In the genomic region with DNA sequence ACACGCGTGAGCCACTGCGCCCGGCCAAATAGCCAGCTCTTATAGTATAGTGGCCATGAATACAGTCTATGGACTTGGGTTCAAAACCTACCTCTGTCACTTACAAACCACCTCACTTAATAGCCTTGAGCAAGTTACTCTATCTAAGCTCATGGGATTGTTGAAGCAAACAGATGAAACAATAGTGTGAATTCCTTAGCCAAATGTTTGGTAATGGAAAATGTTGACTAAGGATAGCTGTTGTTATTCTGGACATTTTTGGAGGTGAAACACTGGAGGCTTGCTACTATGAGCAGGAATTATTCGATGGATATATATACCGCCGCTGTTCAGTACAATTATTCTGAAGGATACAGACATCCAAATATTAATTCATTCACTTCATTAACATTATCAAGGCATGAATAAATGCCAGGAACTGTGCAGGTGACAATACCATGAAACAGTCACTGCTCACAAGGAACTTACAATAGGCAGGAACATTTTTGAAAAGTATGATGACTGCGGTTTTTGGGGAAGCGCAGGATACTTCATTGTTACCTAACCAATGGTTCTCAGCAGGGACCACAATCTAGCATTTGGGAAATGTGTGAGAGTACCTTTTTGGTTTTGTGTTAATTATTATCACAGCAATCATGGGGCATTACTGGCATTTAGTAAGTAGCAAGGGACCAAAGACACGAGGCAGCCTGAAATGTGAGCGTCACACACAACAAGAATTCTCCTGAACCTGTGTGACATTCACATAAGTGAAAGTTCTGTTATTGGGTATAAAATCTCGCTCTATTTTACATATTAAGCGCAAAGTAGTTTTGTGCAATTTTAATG, we compare ENCODE assay signal across 21 cellular contexts. TPM values are rescaled to one million over a fixed set of nuclear protein-coding genes. Genes with fewer than 3 reads are reported as not detected.
DNase-seq lines count a peak whose midpoint lies in the region; ATAC-seq and TF ChIP-seq lines count a peak whose summit lies in the region.
"Had no signal": no experiment of that assay in that cellular context is flagged by ENCODE, and none has a peak within 500 bp of the region (broad histone marks: within the 10 kb centered on the region; RNA-seq: fewer than 3 reads in every experiment).

No MANE protein-coding gene starts in this region.

- TF ChIP-seq CTCF in PC-3 (conservative IDR thresholded peaks at IDR 0.05; ENCODE audit: low read depth, low read length) (no peak), osteocyte (IDR thresholded peaks at IDR 0.05) (no peak), lower lobe of right lung (IDR thresholded peaks at IDR 0.05) (no peak)

- H3K36me3 ChIP-seq in GM23248 (ENCODE audit: low read depth), result no peaks in the 10 kb centered on the region
- no peaks in the 10 kb centered on the region for H3K36me3 ChIP-seq in PC-3 (ENCODE audit: low read depth, low read length)
- no peaks in the 10 kb centered on the region for H3K36me3 ChIP-seq in lower lobe of right lung
- H3K36me3 ChIP-seq: adrenal gland, sigmoid colon had no signal

- H3K9me2 ChIP-seq in GM23248 (ENCODE audit: insufficient read depth), result no peaks in the 10 kb centered on the region
- no peaks in the 10 kb centered on the region for H3K9me2 ChIP-seq in PC-3 (replicated peaks; ENCODE audit: low read length)

- ATAC-seq in PC-3 (no peak), lower lobe of right lung (no peak), GM21423 (IDR thresholded peaks at IDR 0.05; ENCODE audit: unreplicated experiment) (no peak)
- ATAC-seq: stimulated activated memory B cell treated with anti-CD40 and anti-IgM and Interleukin-4, amounts not matched to agents 10 μg/mL and 1 μg/mL and 100 μg/mL, for 72 hours had no signal

- H3K4me1 ChIP-seq in GM23248 (ENCODE audit: insufficient read depth) (peaks cover 54% of the 10 kb centered on the region), PC-3 (ENCODE audit: insufficient read depth, low read length) (peaks cover 32% of the 10 kb centered on the region), lower lobe of right lung (peaks cover 24% of the 10 kb centered on the region)
- H3K4me1 ChIP-seq: testis had no signal

- H3K79me2 ChIP-seq in GM23248 (ENCODE audit: insufficient read depth) (no peaks in the 10 kb centered on the region), PC-3 (ENCODE audit: low read length) (no peaks in the 10 kb centered on the region)

- no peak overlapping the region for H3K4me3 ChIP-seq in GM23248
- no peak overlapping the region for H3K4me3 ChIP-seq in PC-3 (ENCODE audit: low read length)
- H3K4me3 ChIP-seq in lower lobe of right lung, result no peak overlapping the region
- H3K4me3 ChIP-seq: adrenal gland, sigmoid colon, testis had no signal

- H3K27ac Mint-ChIP-seq in osteocyte (ENCODE audit: unreplicated experiment), result peak overlapping the region; percentile 98
- H3K27ac Mint-ChIP-seq: stimulated activated memory B cell treated with anti-CD40 and anti-IgM and Interleukin-4, amounts not matched to agents 10 μg/mL and 1 μg/mL and 100 μg/mL, for 72 hours had no signal

- POLR2A ChIA-PET in PC-3 (lab: Charles Lee; ENCODE audit: unreplicated experiment), result interaction anchor here (0.7 kb wide), 1 partner anchor 71 kb away, joined by 29 read pairs; no protein-coding TSS in a partner anchor

- H3K4me3 Mint-ChIP-seq in osteocyte (ENCODE audit: unreplicated experiment), result no peak overlapping the region
- H3K4me3 Mint-ChIP-seq: neural crest cell; stimulated activated memory B cell treated with anti-CD40 and anti-IgM and Interleukin-4, amounts not matched to agents 10 μg/mL and 1 μg/mL and 100 μg/mL, for 72 hours had no signal

- H3K27me3 Mint-ChIP-seq in osteocyte (ENCODE audit: unreplicated experiment), result no peaks in the 10 kb centered on the region
- H3K27me3 Mint-ChIP-seq: stimulated activated memory B cell treated with anti-CD40 and anti-IgM and Interleukin-4, amounts not matched to agents 10 μg/mL and 1 μg/mL and 100 μg/mL, for 72 hours had no signal

- H3K9ac ChIP-seq in GM23248 (peak overlapping the region; percentile 68; the same call in 1 of the 2 replicates), PC-3 (ENCODE audit: low read length) (no peak overlapping the region)

- no peaks in the 10 kb centered on the region for H3K9me3 ChIP-seq in GM23248 (ENCODE audit: low read depth)
- no peaks in the 10 kb centered on the region for H3K9me3 ChIP-seq in PC-3 (ENCODE audit: low read length)
- no peaks in the 10 kb centered on the region for H3K9me3 ChIP-seq in lower lobe of right lung
- H3K9me3 ChIP-seq: adrenal gland, sigmoid colon, testis had no signal

- intact Hi-C loops in PC-3 (cut with micrococcal nuclease), result loop anchor here (10.0 kb wide), 2 partner anchors 101 to 109 kb away; no protein-coding TSS in a partner anchor
- intact Hi-C loops in lower lobe of right lung (cut with DNase I), result no loop called here

- WGBS in GM23248 (ENCODE audit: low coverage in 1 of 2, low lambda C conversion rate in 2 of 2, missing lambda C conversion rate in 2 of 2), 2 experiments, result 80 to 83% methylated on average over 13 of the region's 13 CpGs

- H3K27me3 ChIP-seq in GM23248 (replicated peaks; ENCODE audit: insufficient read depth), result no peaks in the 10 kb centered on the region
- H3K27me3 ChIP-seq in PC-3 (ENCODE audit: low read length), result no peaks in the 10 kb centered on the region
- H3K27me3 ChIP-seq in lower lobe of right lung (ENCODE audit: low read depth), result no peaks in the 10 kb centered on the region
- H3K27me3 ChIP-seq: adrenal gland, sigmoid colon, testis had no signal

- peak overlapping the region; percentile 72 for H3K4me2 ChIP-seq in GM23248 (ENCODE audit: unreplicated experiment)
- peak overlapping the region; percentile 48 for H3K4me2 ChIP-seq in PC-3 (ENCODE audit: low read length)

- H3K36me3 Mint-ChIP-seq in osteocyte (ENCODE audit: unreplicated experiment), result peaks cover 1% of the 10 kb centered on the region

- peak overlapping the region; percentile 98 for H3K27ac ChIP-seq in GM23248
- peak overlapping the region; percentile 70 for H3K27ac ChIP-seq in PC-3 (ENCODE audit: low read length)
- no peak overlapping the region for H3K27ac ChIP-seq in lower lobe of right lung
- H3K27ac ChIP-seq: adrenal gland, testis had no signal

- no peak overlapping the region for H2AFZ ChIP-seq in GM23248
- no peak overlapping the region for H2AFZ ChIP-seq in PC-3 (ENCODE audit: low read length)

- in situ Hi-C loops in GM23248 (cut with MboI), result no loop called here

- peaks cover under 1% of the 10 kb centered on the region for H3K9me3 Mint-ChIP-seq in osteocyte (ENCODE audit: unreplicated experiment)
- H3K9me3 Mint-ChIP-seq: stimulated activated memory B cell treated with anti-CD40 and anti-IgM and Interleukin-4, amounts not matched to agents 10 μg/mL and 1 μg/mL and 100 μg/mL, for 72 hours had no signal

- H4K20me1 ChIP-seq in GM23248 (ENCODE audit: insufficient read depth) (no peaks in the 10 kb centered on the region), PC-3 (ENCODE audit: low read length) (no peaks in the 10 kb centered on the region)

- BruUV-seq in PC-3 (replicated peaks; lab: Mats Ljungman, UMichigan), result no TSS peak

- peaks cover 56% of the 10 kb centered on the region for H3K4me1 Mint-ChIP-seq in osteocyte (ENCODE audit: unreplicated experiment)
- H3K4me1 Mint-ChIP-seq: stimulated activated memory B cell treated with anti-CD40 and anti-IgM and Interleukin-4, amounts not matched to agents 10 μg/mL and 1 μg/mL and 100 μg/mL, for 72 hours had no signal

- H3F3A ChIP-seq in GM23248 (ENCODE audit: insufficient read depth) (peaks cover 44% of the 10 kb centered on the region), PC-3 (ENCODE audit: low read length, unreplicated experiment) (no peaks in the 10 kb centered on the region)

- DNase-seq in GM23248 (peak; percentile 50), PC-3 (no peak), dermis microvascular lymphatic vessel endothelial cell (ENCODE audit: low read depth in 2 of 2) (peak; percentile 64 to 78), osteocyte (ENCODE audit: extremely low spot score, unreplicated experiment) (no peak), NCI-H2029 (lab: John Stamatoyannopoulos, UW) (no peak), lower lobe of right lung (no peak)
- DNase-seq: activated CD4-positive, alpha-beta T cell treated with anti-CD3 and anti-CD28 coated beads for 48 hours; activated effector memory CD4-positive, alpha-beta T cell treated with Interleukin-2 at 50 U/mL for 16 hours; adrenal gland; cortex of kidney; DMS53; GF-D8; midbrain; NCI-H1092; NCI-H1930; NCI-H446 treated with DMSO at 0.1 percent for 48 hours; sigmoid colon; testis had no signal

- CTCF ChIA-PET in PC-3 (lab: Charles Lee), result no interaction called here

RNA-seq across cellular contexts. Expression of a gene that starts 55.7 kb away (rescaled TPM):
- 0.65 and 2.8 TPM in 2 replicates for total RNA-seq in GM23248 (2014; rRNA removed; shearing (Covaris generic))
- 0.23 and 0.41 TPM in 2 replicates for polyA plus RNA-seq in GM23248 (2016; fragmentation: Nextera tagmentation; extraction: Ambion mirVana)
- total RNA-seq in PC-3 (2014; rRNA removed) (0.80 TPM in 1 of 2 replicates, not detected in the other), dermis microvascular lymphatic vessel endothelial cell (6.7 and 10.7 TPM in 2 replicates), osteocyte (1.4 and 1.7 TPM in 2 replicates), lower lobe of right lung (2.2 TPM)

Comparison
In these comparisons a context has a peak if more than half of its experiments do, and no peak if none do; other contexts are left out.
1. DNase-seq: peak in GM23248 (single experiment) and dermis microvascular lymphatic vessel endothelial cell (2 of 2); none in PC-3 (single experiment), osteocyte (single experiment), NCI-H2029 (single experiment) and lower lobe of right lung (single experiment).